In the genomic region with DNA sequence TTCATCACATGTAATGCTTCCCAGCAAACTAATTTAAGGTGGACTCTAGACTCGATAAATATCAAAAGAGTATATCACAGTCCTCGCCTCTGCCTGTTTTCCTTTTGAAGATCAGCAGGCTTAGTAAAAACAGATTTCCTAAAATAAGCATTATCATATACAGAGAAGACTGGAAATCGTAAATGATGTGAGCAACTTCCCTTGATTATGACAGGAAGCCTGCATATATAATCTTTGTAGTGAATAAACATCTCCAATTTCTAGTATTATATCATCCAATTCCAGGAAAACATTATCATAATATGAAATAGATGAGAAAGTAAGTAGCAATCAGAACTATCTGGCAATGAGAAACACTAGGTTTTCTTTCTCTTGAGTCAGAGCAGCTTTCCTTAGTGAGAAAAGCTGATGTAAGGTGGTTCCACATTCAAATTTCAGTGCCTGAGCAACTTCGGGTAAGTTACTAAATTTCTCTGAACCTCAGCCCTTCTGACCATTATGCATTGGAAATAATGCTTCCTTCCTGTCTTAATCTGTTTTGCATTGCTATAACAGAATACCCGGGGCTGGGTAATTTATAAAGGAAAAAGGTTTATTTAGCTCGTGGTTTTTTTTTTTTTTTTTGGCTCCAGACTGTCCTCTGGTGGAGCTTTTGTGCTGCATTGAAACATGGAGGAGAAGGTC, we compare ENCODE assay signal across 1 cellular context.
A peak's percentile ranks its signal among the peaks of the same experiment; 100 is the strongest.
TF ChIP-seq lines count a peak whose summit lies in the region.

No MANE protein-coding gene starts in this region.

TF ChIP-seq in K562, 482 proteins besides CTCF, POLR2A, EP300 and RAD21:
- TF ChIP-seq ZNF384 (IDR thresholded peaks at IDR 0.05; ENCODE audit: low read depth, low read length): peak; percentile 85
- TF ChIP-seq ZFP30 (CRISPR knock-in tag; IDR thresholded peaks at IDR 0.05; ENCODE audit: borderline replicate concordance): no peak
- TF ChIP-seq NR2C1 (IDR thresholded peaks at IDR 0.05): peak; percentile 26; the same call in 1 of the 2 replicates
- TF ChIP-seq NR2C1 (tag; IDR thresholded peaks at IDR 0.05): no peak; the same call in 1 of the 2 replicates
- no peak for TF ChIP-seq NFATC3 (IDR thresholded peaks at IDR 0.05)
- TF ChIP-seq MCM5 (IDR thresholded peaks at IDR 0.05; ENCODE audit: low read depth): no peak
- TF ChIP-seq RFX7 (CRISPR knock-in tag; IDR thresholded peaks at IDR 0.05): no peak
- TF ChIP-seq, protein P1, sequence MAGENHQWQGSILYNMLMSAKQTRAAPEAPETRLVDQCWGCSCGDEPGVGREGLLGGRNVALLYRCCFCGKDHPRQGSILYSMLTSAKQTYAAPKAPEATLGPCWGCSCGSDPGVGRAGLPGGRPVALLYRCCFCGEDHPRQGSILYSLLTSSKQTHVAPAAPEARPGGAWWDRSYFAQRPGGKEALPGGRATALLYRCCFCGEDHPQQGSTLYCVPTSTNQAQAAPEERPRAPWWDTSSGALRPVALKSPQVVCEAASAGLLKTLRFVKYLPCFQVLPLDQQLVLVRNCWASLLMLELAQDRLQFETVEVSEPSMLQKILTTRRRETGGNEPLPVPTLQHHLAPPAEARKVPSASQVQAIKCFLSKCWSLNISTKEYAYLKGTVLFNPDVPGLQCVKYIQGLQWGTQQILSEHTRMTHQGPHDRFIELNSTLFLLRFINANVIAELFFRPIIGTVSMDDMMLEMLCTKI (IDR thresholded peaks at IDR 0.05; ENCODE audit: partially characterized antibody): no peak
- no peak for TF ChIP-seq ZFP1 (CRISPR knock-in tag; IDR thresholded peaks at IDR 0.05)
- TF ChIP-seq NR2C2 (CRISPR knock-in tag; IDR thresholded peaks at IDR 0.05): no peak
- TF ChIP-seq NR2C2 (tag; IDR thresholded peaks at IDR 0.05): peak; percentile 45; the same call in 1 of the 2 replicates
- no peak for TF ChIP-seq CBX3 (IDR thresholded peaks at IDR 0.05; ENCODE audit: borderline replicate concordance in 1 of 2, low read length in 2 of 2)
TF ChIP-seq in K562: peak in this region for 3.
